5 cellular contexts compared by ENCODE assay signal in genomic region chr17:66918896-66919295, GRCh38. TPM values are rescaled to one million over a fixed set of nuclear protein-coding genes. Genes with fewer than 3 reads are reported as not detected.
"Had no signal": no experiment of that assay in that cellular context is flagged by ENCODE, and none has a peak within 500 bp of the region (broad histone marks: within the 10 kb centered on the region; RNA-seq: fewer than 3 reads in every experiment).

No MANE protein-coding gene starts in this region.

- H3K4me3 ChIP-seq: GM23338, K562 had no signal

- H2AFZ ChIP-seq: GM23338 had no signal

- DNase-seq: H9, HCEC 1CT, IMR-90 had no signal

- H3K4me2 ChIP-seq: GM23338 had no signal

RNA-seq across cellular contexts. Expression of gene CACNG4, which starts 45.6 kb away (rescaled TPM):
- polyA plus RNA-seq: K562 had no signal
